In the genomic region with DNA sequence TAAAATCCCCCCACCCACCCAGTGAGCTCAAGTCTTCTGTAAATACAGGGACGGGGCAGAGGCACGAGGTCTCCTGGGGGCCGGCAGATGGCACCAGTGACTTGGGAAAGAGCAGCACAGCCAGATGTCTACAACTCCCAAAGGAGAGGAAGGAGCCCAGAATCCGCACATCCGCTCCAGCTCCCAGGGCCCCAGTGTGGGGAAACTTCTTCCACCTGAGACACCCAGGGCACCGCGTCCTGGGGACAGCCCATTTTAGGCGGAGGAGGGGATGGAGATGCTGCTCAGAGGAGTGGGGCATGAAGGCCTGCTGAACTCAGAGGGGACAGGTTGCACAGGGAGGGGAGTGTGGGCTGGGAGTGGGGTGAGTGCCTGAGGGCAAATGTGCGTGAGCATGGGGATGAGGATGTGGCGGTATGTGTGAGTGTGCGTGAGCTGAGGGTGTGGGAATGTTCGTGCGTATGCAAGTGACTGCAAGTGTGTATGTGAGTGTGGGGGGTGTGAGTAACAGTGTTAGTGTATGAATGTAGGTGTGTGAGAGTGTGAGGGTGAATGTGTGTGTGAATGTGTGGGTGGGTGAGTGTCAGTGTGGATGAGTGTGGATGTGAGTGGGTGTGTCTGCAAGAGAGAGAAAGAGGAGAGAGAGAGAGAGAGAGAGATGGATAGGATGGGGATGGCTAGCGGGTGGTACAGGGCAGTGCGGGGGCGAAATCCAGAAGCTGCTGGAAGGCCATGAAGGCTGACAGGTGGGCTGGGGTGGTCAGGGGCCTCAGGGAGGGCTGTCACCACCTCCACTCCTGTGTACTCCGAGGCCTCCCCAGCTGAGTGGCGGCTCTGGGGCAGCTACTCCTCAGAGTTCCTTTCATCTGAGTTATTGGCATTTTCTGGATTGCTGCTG, we compare ENCODE assay signal across 8 cellular contexts.
A peak's percentile ranks its signal among the peaks of the same experiment; 100 is the strongest.
DNase-seq lines count a peak whose midpoint lies in the region; ATAC-seq and TF ChIP-seq lines count a peak whose summit lies in the region.

No MANE protein-coding gene starts in this region.

- no peaks in the 10 kb centered on the region for H3K36me3 Mint-ChIP-seq in stimulated activated naive CD8-positive, alpha-beta T cell treated with anti-CD3 and anti-CD28 coated beads, Interleukin-15, Interleukin-2, amounts not matched to agents 100 ng/mL and 50 ng/mL, for 24 hours (ENCODE audit: low read depth)

- H3K4me1 ChIP-seq in Karpas-422 (ENCODE audit: low read length) (no peaks in the 10 kb centered on the region), heart right ventricle (peaks cover 0 to 4% (median 0%) of the 10 kb centered on the region in 9 donors)

- no peaks in the 10 kb centered on the region for H3K9me3 Mint-ChIP-seq in stimulated activated naive CD8-positive, alpha-beta T cell treated with anti-CD3 and anti-CD28 coated beads, Interleukin-15, Interleukin-2, amounts not matched to agents 100 ng/mL and 50 ng/mL, for 24 hours

- TF ChIP-seq CTCF in SU-DHL-6 (IDR thresholded peaks at IDR 0.05; ENCODE audit: insufficient read depth, low read length, poor library complexity, severe bottlenecking) = peak; percentile 26
- TF ChIP-seq CTCF in heart right ventricle (IDR thresholded peaks at IDR 0.05) = peak; percentile 11 to 60 (median 48)

- H2AFZ ChIP-seq in Karpas-422 (ENCODE audit: low read length) (no peak overlapping the region), SU-DHL-6 (ENCODE audit: low read depth, low read length, severe bottlenecking) (no peak overlapping the region)

- peaks cover 30% of the 10 kb centered on the region for H3K27me3 Mint-ChIP-seq in stimulated activated naive CD8-positive, alpha-beta T cell treated with anti-CD3 and anti-CD28 coated beads, Interleukin-15, Interleukin-2, amounts not matched to agents 100 ng/mL and 50 ng/mL, for 24 hours

- H3K27me3 ChIP-seq in Karpas-422 (ENCODE audit: low read length) = no peaks in the 10 kb centered on the region
- no peaks in the 10 kb centered on the region for H3K27me3 ChIP-seq in SU-DHL-6 (ENCODE audit: low read length)
- peaks cover 0 to 18% (median 0%) of the 10 kb centered on the region in 7 donors for H3K27me3 ChIP-seq in heart right ventricle

- H3K27ac ChIP-seq in Karpas-422 (ENCODE audit: low read length) (no peak overlapping the region), SU-DHL-6 (ENCODE audit: low read depth, low read length) (no peak overlapping the region), heart right ventricle (no peak overlapping the region)

- no peaks in the 10 kb centered on the region for H3K36me3 ChIP-seq in Karpas-422 (ENCODE audit: insufficient read depth, low read length)
- no peaks in the 10 kb centered on the region for H3K36me3 ChIP-seq in SU-DHL-6 (ENCODE audit: low read length)
- no peaks in the 10 kb centered on the region for H3K36me3 ChIP-seq in heart right ventricle

- no peaks in the 10 kb centered on the region for H3K4me1 Mint-ChIP-seq in stimulated activated naive CD8-positive, alpha-beta T cell treated with anti-CD3 and anti-CD28 coated beads, Interleukin-15, Interleukin-2, amounts not matched to agents 100 ng/mL and 50 ng/mL, for 24 hours (ENCODE audit: low read depth)

- H3K9me2 ChIP-seq in Karpas-422 (replicated peaks; ENCODE audit: insufficient read depth, low read length) = no peaks in the 10 kb centered on the region
- no peaks in the 10 kb centered on the region for H3K9me2 ChIP-seq in SU-DHL-6 (replicated peaks; ENCODE audit: insufficient read depth, low read length)

- H3K79me2 ChIP-seq in Karpas-422 (ENCODE audit: low read length) (no peaks in the 10 kb centered on the region), SU-DHL-6 (ENCODE audit: insufficient read depth, low read length) (no peaks in the 10 kb centered on the region)

- H3K4me3 ChIP-seq in Karpas-422 (ENCODE audit: low read length) = no peak overlapping the region
- no peak overlapping the region for H3K4me3 ChIP-seq in SU-DHL-6 (ENCODE audit: insufficient read depth, low read length, poor library complexity, severe bottlenecking)
- H3K4me3 ChIP-seq in heart right ventricle = no peak overlapping the region

- H3K4me3 Mint-ChIP-seq in stimulated activated naive CD8-positive, alpha-beta T cell treated with anti-CD3 and anti-CD28 coated beads, Interleukin-15, Interleukin-2, amounts not matched to agents 100 ng/mL and 50 ng/mL, for 24 hours = no peak overlapping the region

- H3K4me2 ChIP-seq in Karpas-422 (ENCODE audit: low read depth, low read length, poor library complexity, severe bottlenecking) (no peak overlapping the region), SU-DHL-6 (ENCODE audit: low read depth, low read length, poor library complexity, severe bottlenecking) (no peak overlapping the region)

- peak; percentile 92 for DNase-seq in ELR (ENCODE audit: low read depth)
- peak; percentile 56 for DNase-seq in Karpas-422
- DNase-seq in heart right ventricle = no peak
- DNase-seq in stimulated activated CD4-positive, alpha-beta T cell treated with anti-CD3 and anti-CD28 coated beads, Interleukin-2, amount 100 ng/mL, for 48 hours = no peak

- ATAC-seq in heart right ventricle (peak; percentile 43 to 82 (median 66)), HG03378 (IDR thresholded peaks at IDR 0.05; ENCODE audit: unreplicated experiment) (no peak), GM19397 (IDR thresholded peaks at IDR 0.05; ENCODE audit: unreplicated experiment) (no peak)

- intact Hi-C loops in heart right ventricle (cut with DNase I) = loop anchor here in 3 of 10 donors (5.0 to 10.0 kb wide), 4 partner anchors 500 to 603 kb away; no protein-coding TSS in a partner anchor

- H3K9me3 ChIP-seq in Karpas-422 (ENCODE audit: low read length) (no peaks in the 10 kb centered on the region), SU-DHL-6 (ENCODE audit: insufficient read depth, low read length) (no peaks in the 10 kb centered on the region), heart right ventricle (no peaks in the 10 kb centered on the region)

- H3K9ac ChIP-seq in Karpas-422 (ENCODE audit: low read length) (no peak overlapping the region), SU-DHL-6 (ENCODE audit: low read length) (no peak overlapping the region)

- peak overlapping the region; percentile 57 for H3K27ac Mint-ChIP-seq in stimulated activated naive CD8-positive, alpha-beta T cell treated with anti-CD3 and anti-CD28 coated beads, Interleukin-15, Interleukin-2, amounts not matched to agents 100 ng/mL and 50 ng/mL, for 24 hours

- H3F3A ChIP-seq in SU-DHL-6 (ENCODE audit: insufficient read depth) = no peaks in the 10 kb centered on the region

- H4K20me1 ChIP-seq in Karpas-422 (ENCODE audit: insufficient read depth, low read depth, low read length) = no peaks in the 10 kb centered on the region
- H4K20me1 ChIP-seq in SU-DHL-6 (ENCODE audit: low read depth, low read length) = no peaks in the 10 kb centered on the region

- 52 to 53% methylated on average over 18 of the region's 18 CpGs for WGBS in heart right ventricle, 2 donors

Comparison
In these comparisons a context has a peak if more than half of its experiments do, and no peak if none do; other contexts are left out.
1. DNase-seq: peak in ELR (single experiment) and Karpas-422 (single experiment); none in heart right ventricle (0 of 2) and stimulated activated CD4-positive, alpha-beta T cell treated with anti-CD3 and anti-CD28 coated beads, Interleukin-2, amount 100 ng/mL, for 48 hours (0 of 2).
2. ATAC-seq: peak in heart right ventricle (8 of 8); none in HG03378 (single experiment) and GM19397 (single experiment).